Comparison of ENCODE assay signal across 9 cellular contexts in the genomic region with DNA sequence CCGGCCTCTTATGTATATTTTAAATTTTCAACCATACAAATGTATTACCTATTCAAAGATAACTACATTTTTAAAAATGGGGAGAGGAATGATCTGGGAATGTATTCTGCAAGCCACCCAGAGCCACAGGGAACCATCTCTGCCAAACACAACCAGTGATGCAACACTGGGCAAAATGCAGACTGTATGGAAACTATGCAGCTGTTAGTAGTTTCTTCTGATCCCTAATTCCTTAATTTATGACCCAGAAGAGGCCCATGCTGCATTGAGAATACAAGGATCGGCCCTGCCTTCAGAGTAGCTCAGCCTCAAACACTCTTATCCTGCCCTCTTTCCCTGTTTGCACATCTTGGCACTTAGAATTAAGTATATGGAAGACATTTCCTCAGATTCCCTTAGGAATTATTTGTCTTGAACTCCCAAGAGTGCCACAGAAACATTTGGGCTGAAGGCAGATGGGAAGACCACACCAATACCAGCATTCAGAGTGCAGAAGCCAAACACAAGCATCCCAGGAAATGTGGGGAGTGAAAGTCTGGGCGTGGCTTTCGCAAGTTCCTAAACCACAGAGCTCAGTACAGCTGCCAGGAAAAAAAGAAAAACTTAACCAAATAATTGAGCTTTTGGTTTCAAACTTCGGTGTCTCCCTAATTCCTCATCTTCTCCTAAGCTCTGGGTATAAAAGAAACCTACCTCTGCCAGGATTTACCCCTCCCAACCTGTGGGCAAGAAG. TPM values are rescaled to one million over a fixed set of nuclear protein-coding genes. Genes with fewer than 3 reads are reported as not detected.
A peak's percentile ranks its signal among the peaks of the same experiment; 100 is the strongest.
DNase-seq lines count a peak whose midpoint lies in the region; ATAC-seq, FAIRE-seq and TF ChIP-seq lines count a peak whose summit lies in the region.
"Had no signal": no experiment of that assay in that cellular context is flagged by ENCODE, and none has a peak within 500 bp of the region (broad histone marks: within the 10 kb centered on the region; RNA-seq: fewer than 3 reads in every experiment).

No MANE protein-coding gene starts in this region.

- no peak for ATAC-seq in GM21515 (IDR thresholded peaks at IDR 0.05; ENCODE audit: unreplicated experiment)

- in situ Hi-C loops in astrocyte of the cerebellum (cut with HindIII; ENCODE audit: low sequenced_read_pairs), result no loop called here
- in situ Hi-C loops in GM13977 (cut with MboI; ENCODE audit: low pct_unique_long_range_greater_than_20kb, low sequenced_read_pairs, unreplicated experiment), result no loop called here

- H3K79me2 ChIP-seq in keratinocyte (ENCODE audit: control insufficient read depth, insufficient read depth, low read length), result no peaks in the 10 kb centered on the region

- H3K9me3 ChIP-seq in keratinocyte (ENCODE audit: control insufficient read depth, low read depth, low read length) (no peaks in the 10 kb centered on the region), uterus (no peaks in the 10 kb centered on the region)

- dilution Hi-C loops in keratinocyte (cut with MboI; ENCODE audit: extremely low pct_ligation_motif_present, low sequenced_read_pairs), result no loop called here

- CTCF ChIA-PET in activated naive CD4-positive, alpha-beta T cell treated with anti-CD3 and anti-CD28 coated beads for 36 hours (lab: Charles Lee), result interaction anchor here (0.6 to 1.7 kb wide), 8 partner anchors 20 to 438 kb away, joined by 3 to 8 read pairs (median 3); partner anchors contain the start of gene IMP3
- CTCF ChIA-PET in HEK293T (lab: Yijun Ruan, JAX), result no interaction called here

- POLR2A ChIA-PET in HEK293T (lab: Yijun Ruan, JAX), result interaction anchor here (1.1 to 2.9 kb wide), 5 partner anchors 20 to 252 kb away, joined by 3 to 10 read pairs (median 7); partner anchors contain the start of genes IMP3, MAN2C1, SIN3A and SNX33

- H3K9ac ChIP-seq in keratinocyte (ENCODE audit: control insufficient read depth, extremely low read depth, insufficient read depth, low read length), result peak overlapping the region; percentile 55

- H3K9me3 Mint-ChIP-seq in activated naive CD4-positive, alpha-beta T cell treated with anti-CD3 and anti-CD28 coated beads for 36 hours, result no peaks in the 10 kb centered on the region

- H3K9me1 ChIP-seq in keratinocyte (ENCODE audit: control insufficient read depth, extremely low read depth, insufficient read depth, low read length), result no peaks in the 10 kb centered on the region

- TF ChIP-seq CTCF in astrocyte of the cerebellum (IDR thresholded peaks at IDR 0.05; ENCODE audit: low read depth, low read length, missing control alignments) (no peak), keratinocyte (optimal IDR thresholded peaks at IDR 0.05 in 1 of 3, IDR thresholded peaks at IDR 0.05 in 1 of 3, conservative IDR thresholded peaks at IDR 0.05 in 1 of 3; ENCODE audit: extremely low read depth in 1 of 3, insufficient read depth in 2 of 3, low read length in 3 of 3) (no peak), uterus (IDR thresholded peaks at IDR 0.05) (no peak), GM13977 (IDR thresholded peaks at IDR 0.05; ENCODE audit: extremely low read depth, insufficient read depth, missing control alignments) (no peak)

- peaks cover 46% of the 10 kb centered on the region for H3K4me1 Mint-ChIP-seq in activated naive CD4-positive, alpha-beta T cell treated with anti-CD3 and anti-CD28 coated beads for 36 hours (ENCODE audit: low read depth)

- H3K27me3 Mint-ChIP-seq in activated naive CD4-positive, alpha-beta T cell treated with anti-CD3 and anti-CD28 coated beads for 36 hours (ENCODE audit: low read depth), result no peaks in the 10 kb centered on the region

- H3K4me1 ChIP-seq in keratinocyte (ENCODE audit: control insufficient read depth, extremely low read depth, insufficient read depth, low read length) (peaks cover 21% of the 10 kb centered on the region), uterus (peaks cover 4 to 7% of the 10 kb centered on the region in 2 donors)

- peak; percentile 29 for FAIRE-seq in keratinocyte (lab: Jason Lieb, UNC)

- H4K20me1 ChIP-seq in keratinocyte (ENCODE audit: control insufficient read depth, extremely low read depth, insufficient read depth, low read length), result no peaks in the 10 kb centered on the region

- H3K4me3 Mint-ChIP-seq in activated naive CD4-positive, alpha-beta T cell treated with anti-CD3 and anti-CD28 coated beads for 36 hours, result peak overlapping the region; percentile 41

- peak overlapping the region; percentile 17 for H2AFZ ChIP-seq in keratinocyte (ENCODE audit: control insufficient read depth, low read length)

- peak overlapping the region; percentile 73 for H3K4me2 ChIP-seq in keratinocyte (ENCODE audit: control insufficient read depth, extremely low read depth, insufficient read depth, low read depth, low read length)

- H3K4me3 ChIP-seq in astrocyte of the cerebellum (ENCODE audit: low read depth, low read length) (peak overlapping the region; percentile 14), keratinocyte (ENCODE audit: control insufficient read depth in 2 of 3, extremely low read depth in 1 of 3, insufficient read depth in 2 of 3, low read depth in 1 of 3, low read length in 3 of 3) (peak overlapping the region in 2 of 3 experiments; percentile 14 to 35), uterus (no peak overlapping the region)

- H3K27ac Mint-ChIP-seq in activated naive CD4-positive, alpha-beta T cell treated with anti-CD3 and anti-CD28 coated beads for 36 hours, result peak overlapping the region; percentile 92

- peaks cover 21% of the 10 kb centered on the region for H3K36me3 Mint-ChIP-seq in activated naive CD4-positive, alpha-beta T cell treated with anti-CD3 and anti-CD28 coated beads for 36 hours (ENCODE audit: low read depth)

- H3K36me3 ChIP-seq in keratinocyte (ENCODE audit: control insufficient read depth in 2 of 2, extremely low read depth in 1 of 2, insufficient read depth in 2 of 2, low read length in 2 of 2), result peaks cover 19 to 24% of the 10 kb centered on the region in 2 experiments
- no peaks in the 10 kb centered on the region for H3K36me3 ChIP-seq in uterus

- DNase-seq in activated naive CD4-positive, alpha-beta T cell treated with anti-CD3 and anti-CD28 coated beads for 36 hours, result no peak
- no peak for DNase-seq in activated naive CD4-positive, alpha-beta T cell treated with Interleukin-2 at 50 U/mL for 16 hours
- no peak for DNase-seq in astrocyte of the cerebellum (ENCODE audit: low read depth)
- no peak for DNase-seq in keratinocyte (ENCODE audit: low read depth, low spot score)
- peak; percentile 36 to 48 for DNase-seq in uterus
- no peak for DNase-seq in GM13977 (ENCODE audit: low spot score)
- DNase-seq in HEK293T (ENCODE audit: extremely low spot score), result no peak
- DNase-seq: NCI-H146 had no signal

- no peak for TF ChIP-seq POLR2A in uterus (IDR thresholded peaks at IDR 0.05)

- H3K27me3 ChIP-seq in keratinocyte (ENCODE audit: control insufficient read depth, extremely low read depth, insufficient read depth, low read length) (no peaks in the 10 kb centered on the region), uterus (no peaks in the 10 kb centered on the region)

- H3K27ac ChIP-seq in keratinocyte (ENCODE audit: control insufficient read depth, insufficient read depth, low read length) (peak overlapping the region; percentile 72), uterus (peak overlapping the region; percentile 70 to 73)

- intact Hi-C loops in activated naive CD4-positive, alpha-beta T cell treated with anti-CD3 and anti-CD28 coated beads for 36 hours (cut with micrococcal nuclease), result loop anchor here (10.0 kb wide), 1 partner anchor 835 kb away; the partner anchor contains the start of gene CSK
- intact Hi-C loops in uterus (cut with DNase I; ENCODE audit: low total_unique reads), result loop anchor here (10.0 kb wide), 1 partner anchor 255 kb away; the partner anchor contains the start of gene MAN2C1

RNA-seq across cellular contexts. Expression of gene SNUPN, which starts 5.3 kb away (rescaled TPM):
- total RNA-seq in activated naive CD4-positive, alpha-beta T cell treated with anti-CD3 and anti-CD28 coated beads for 36 hours, result 10 to 100 TPM; 28.5 to 33.1 TPM
- 20.7 to 24.9 TPM (median 23.6 TPM) in 3 replicates for polyA plus RNA-seq in keratinocyte
- polyA plus RNA-seq in keratinocyte (2011; ENCODE audit: low read depth), result 40.1 TPM
- polyA plus RNA-seq in keratinocyte (2011; cell fraction: cytosol; rRNA removed), result 21.7 and 24.4 TPM in 2 replicates
- polyA plus RNA-seq in keratinocyte (2011; cell fraction: nucleus; rRNA removed), result 21.4 and 21.8 TPM in 2 replicates
- 15.1 and 18.5 TPM in 2 replicates for polyA plus RNA-seq in keratinocyte (2012; ENCODE audit: low replicate concordance)
- polyA minus RNA-seq in keratinocyte, result 6.7 to 17.8 TPM (median 14.2 TPM) in 3 replicates
- polyA minus RNA-seq in keratinocyte (2011; cell fraction: cytosol; rRNA and poly(A)+ RNA removed), result 13.2 TPM
- 10.7 and 17.5 TPM in 2 replicates for polyA minus RNA-seq in keratinocyte (2011; cell fraction: nucleus; rRNA and poly(A)+ RNA removed)
- 10 to 100 TPM in 3 of 4 donors, 1 to 10 TPM in 1; 2.0 to 35.8 (median 29.1) TPM for total RNA-seq in uterus

RNA-seq across cellular contexts. Expression of gene IMP3, which starts 19.8 kb away (rescaled TPM):
- total RNA-seq in activated naive CD4-positive, alpha-beta T cell treated with anti-CD3 and anti-CD28 coated beads for 36 hours, result 10 to 100 TPM; 46.1 to 46.8 TPM
- 58.1 to 90.0 TPM (median 70.4 TPM) in 3 replicates for polyA plus RNA-seq in keratinocyte
- 20.9 TPM for polyA plus RNA-seq in keratinocyte (2011; ENCODE audit: low read depth)
- polyA plus RNA-seq in keratinocyte (2011; cell fraction: cytosol; rRNA removed), result 58.1 and 74.0 TPM in 2 replicates
- polyA plus RNA-seq in keratinocyte (2011; cell fraction: nucleus; rRNA removed), result 48.6 and 51.6 TPM in 2 replicates
- polyA plus RNA-seq in keratinocyte (2012; ENCODE audit: low replicate concordance), result 67.8 and 84.1 TPM in 2 replicates
- 15.5 to 28.5 TPM (median 16.7 TPM) in 3 replicates for polyA minus RNA-seq in keratinocyte
- 92.7 TPM for polyA minus RNA-seq in keratinocyte (2011; cell fraction: cytosol; rRNA and poly(A)+ RNA removed)
- 13.5 and 14.4 TPM in 2 replicates for polyA minus RNA-seq in keratinocyte (2011; cell fraction: nucleus; rRNA and poly(A)+ RNA removed)
- 100 to 1,000 TPM in 1 of 4 donors, 10 to 100 TPM in 3; 32.9 to 171 (median 68.5) TPM for total RNA-seq in uterus

RNA-seq across cellular contexts. Expression of gene SNX33, which starts 27.5 kb away (rescaled TPM):
- 1 to 10 TPM; 1.1 TPM for total RNA-seq in activated naive CD4-positive, alpha-beta T cell treated with anti-CD3 and anti-CD28 coated beads for 36 hours
- 21.7 to 32.5 TPM (median 27.0 TPM) in 3 replicates for polyA plus RNA-seq in keratinocyte
- 11.5 TPM for polyA plus RNA-seq in keratinocyte (2011; ENCODE audit: low read depth)
- polyA plus RNA-seq in keratinocyte (2011; cell fraction: cytosol; rRNA removed), result 24.7 and 25.8 TPM in 2 replicates
- 59.5 and 81.4 TPM in 2 replicates for polyA plus RNA-seq in keratinocyte (2011; cell fraction: nucleus; rRNA removed)
- polyA plus RNA-seq in keratinocyte (2012; ENCODE audit: low replicate concordance), result 31.2 and 40.4 TPM in 2 replicates
- 45.4 to 75.9 TPM (median 53.1 TPM) in 3 replicates for polyA minus RNA-seq in keratinocyte
- polyA minus RNA-seq in keratinocyte (2011; cell fraction: cytosol; rRNA and poly(A)+ RNA removed), result 51.8 TPM
- 52.0 and 62.4 TPM in 2 replicates for polyA minus RNA-seq in keratinocyte (2011; cell fraction: nucleus; rRNA and poly(A)+ RNA removed)
- total RNA-seq in uterus, result 10 to 100 TPM in 3 of 4 donors, 1 to 10 TPM in 1; 8.7 to 43.6 (median 28.2) TPM

RNA-seq across cellular contexts. Expression of gene PTPN9, which starts 41.1 kb away (rescaled TPM):
- 10 to 100 TPM in 1 of 2 experiments, 1 to 10 TPM in 1; 9.5 to 10.1 TPM for total RNA-seq in activated naive CD4-positive, alpha-beta T cell treated with anti-CD3 and anti-CD28 coated beads for 36 hours
- polyA plus RNA-seq in keratinocyte, result 32.8 to 45.9 TPM (median 34.7 TPM) in 3 replicates
- 6.7 TPM for polyA plus RNA-seq in keratinocyte (2011; ENCODE audit: low read depth)
- 29.4 and 40.7 TPM in 2 replicates for polyA plus RNA-seq in keratinocyte (2011; cell fraction: cytosol; rRNA removed)
- 28.6 and 29.0 TPM in 2 replicates for polyA plus RNA-seq in keratinocyte (2011; cell fraction: nucleus; rRNA removed)
- polyA plus RNA-seq in keratinocyte (2012; ENCODE audit: low replicate concordance), result 11.1 and 24.2 TPM in 2 replicates
- 39.1 to 96.6 TPM (median 43.3 TPM) in 3 replicates for polyA minus RNA-seq in keratinocyte
- 28.2 TPM for polyA minus RNA-seq in keratinocyte (2011; cell fraction: cytosol; rRNA and poly(A)+ RNA removed)
- 13.7 and 28.0 TPM in 2 replicates for polyA minus RNA-seq in keratinocyte (2011; cell fraction: nucleus; rRNA and poly(A)+ RNA removed)
- total RNA-seq in uterus, result 10 to 100 TPM in 2 of 4 donors, 1 to 10 TPM in 2; 5.6 to 33.0 (median 18.9) TPM

Comparison
In these comparisons a context has a peak if more than half of its experiments do, and no peak if none do; other contexts are left out.
1. DNase-seq: peak in uterus (2 of 2); none in activated naive CD4-positive, alpha-beta T cell treated with anti-CD3 and anti-CD28 coated beads for 36 hours (single experiment), activated naive CD4-positive, alpha-beta T cell treated with Interleukin-2 at 50 U/mL for 16 hours (single experiment), astrocyte of the cerebellum (single experiment), keratinocyte (single experiment), GM13977 (single experiment) and HEK293T (single experiment).
2. H3K4me3 ChIP-seq: peak in astrocyte of the cerebellum (single experiment) and keratinocyte (2 of 3); none in uterus (0 of 2).
3. RNA of gene SNX33, which starts 27.5 kb away (total RNA-seq): 8.7 to 43.6 TPM in uterus; 1.1 TPM in activated naive CD4-positive, alpha-beta T cell treated with anti-CD3 and anti-CD28 coated beads for 36 hours; every median in the first group is over 4 times any median in the second.